6 cellular contexts compared by ENCODE assay signal in the genomic region with DNA sequence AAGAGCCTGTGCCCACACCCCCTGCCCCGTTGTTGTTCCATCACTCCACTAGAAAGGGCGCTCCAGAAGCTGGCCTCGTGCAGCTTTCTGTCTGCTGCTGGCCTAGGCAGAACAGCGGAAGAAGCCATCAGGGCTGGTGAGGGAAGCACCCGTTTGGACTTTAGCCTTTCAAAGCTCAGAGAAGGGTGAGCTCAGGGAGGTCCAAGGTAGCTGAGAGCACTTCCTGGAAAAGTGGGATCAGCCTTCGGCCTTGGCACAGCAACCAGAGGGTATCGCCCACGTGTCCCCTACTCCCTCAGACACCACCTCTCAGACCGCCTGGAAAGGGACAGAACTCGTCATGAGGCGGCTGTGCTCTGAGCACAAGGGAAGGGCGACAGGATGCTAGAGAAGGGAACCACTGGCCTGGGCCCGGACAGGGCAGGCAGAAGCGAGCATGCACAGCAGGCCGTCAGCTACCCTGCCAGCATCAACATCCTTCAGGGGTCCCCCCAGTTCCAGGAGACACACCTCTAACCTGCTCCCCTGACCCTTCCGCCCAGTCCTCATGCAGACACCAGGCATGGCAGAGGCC. TPM values are rescaled to one million over a fixed set of nuclear protein-coding genes. Genes with fewer than 3 reads are reported as not detected.
"Had no signal": no experiment of that assay in that cellular context is flagged by ENCODE, and none has a peak within 500 bp of the region (broad histone marks: within the 10 kb centered on the region; RNA-seq: fewer than 3 reads in every experiment).

No MANE protein-coding gene starts in this region.

RNA-seq across cellular contexts. Expression of a gene that starts 25.7 kb away (rescaled TPM):
- total RNA-seq: LHCN-M2, M059J had no signal

RNA-seq across cellular contexts. Expression of a gene that starts 52.3 kb away (rescaled TPM):
- total RNA-seq: activated CD8-positive, alpha-beta T cell treated with anti-CD3 and anti-CD28 coated beads, Interleukin-2, amount 10 ng/mL, durations not matched to agents 7 days and 5 days; activated naive CD8-positive, alpha-beta T cell treated with anti-CD3 and anti-CD28 coated beads, Interleukin-2, amount 10 ng/mL, durations not matched to agents 7 days and 5 days; aorta; LHCN-M2; T-helper 17 cell had no signal
- polyA plus RNA-seq: aorta had no signal
